In genomic region chr11:108121274-108122155, GRCh38 we compare ENCODE assay signal across 1 cellular context.
TF ChIP-seq lines count a peak whose summit lies in the region.

ACAT1 (plus strand) TSS chr11:108121567; CDS start chr11:108121607, 40 bp downstream.

TF ChIP-seq in K562, 482 proteins besides CTCF, POLR2A, EP300 and RAD21 (continued from another document):
- TF ChIP-seq NFRKB (IDR thresholded peaks at IDR 0.05; ENCODE audit: low read depth) (0 out of 2 replicates have a peak, but pooled peaks have one; percentile 31), MTA1 (IDR thresholded peaks at IDR 0.05; ENCODE audit: borderline replicate concordance) (no peak), GABPB1 (CRISPR knock-in tag; IDR thresholded peaks at IDR 0.05) (peak; percentile 83), NEUROD1 (IDR thresholded peaks at IDR 0.05; ENCODE audit: borderline replicate concordance, low read depth, low read length, partially characterized antibody) (peak; percentile 15), RNF2 (IDR thresholded peaks at IDR 0.05) (peak; percentile 25; the same call in 1 of the 2 replicates), ATF7 (IDR thresholded peaks at IDR 0.05) (peak; percentile 73), NKRF (IDR thresholded peaks at IDR 0.05; ENCODE audit: borderline replicate concordance) (peak; percentile 81), FOXJ2 (tag; IDR thresholded peaks at IDR 0.05) (peak; percentile 17; the same call in 1 of the 2 replicates), RB1 (IDR thresholded peaks at IDR 0.05; ENCODE audit: low read depth) (peak; percentile 52; the same call in 1 of the 2 replicates), CREB1 (IDR thresholded peaks at IDR 0.05) (0 out of 2 replicates have a peak, but pooled peaks have one; percentile 29), CREB1 (CRISPR knock-in tag; IDR thresholded peaks at IDR 0.05) (peak; percentile 62; the same call in 1 of the 2 replicates), HINFP (tag; conservative IDR thresholded peaks at IDR 0.05; ENCODE audit: low read depth) (no peak), CREM (IDR thresholded peaks at IDR 0.05; ENCODE audit: low read depth) (peak; percentile 71), KDM5B (IDR thresholded peaks at IDR 0.05; ENCODE audit: insufficient replicate concordance, low read depth, low read length) (peak; percentile 85), MBD2 (IDR thresholded peaks at IDR 0.05; ENCODE audit: borderline replicate concordance, low read depth) (0 out of 2 replicates have a peak, but pooled peaks have one; percentile 55), GMEB1 (CRISPR knock-in tag; IDR thresholded peaks at IDR 0.05) (no peak; the same call in 1 of the 2 replicates), SIRT6 (IDR thresholded peaks at IDR 0.05; ENCODE audit: low read depth, low read length) (no peak), NFIX (CRISPR knock-in tag; IDR thresholded peaks at IDR 0.05; ENCODE audit: low read depth) (peak; percentile 41), FOXA3 (CRISPR knock-in tag; conservative IDR thresholded peaks at IDR 0.05 in 1 of 2, IDR thresholded peaks at IDR 0.05 in 1 of 2) (peak in 1 of 2 experiments; percentile 63; a peak in 1 of 4 replicates), ZNF263 (CRISPR knock-in tag; IDR thresholded peaks at IDR 0.05; ENCODE audit: borderline replicate concordance) (peak; percentile 47; the same call in 1 of the 2 replicates), ZBTB33 (CRISPR knock-in tag; IDR thresholded peaks at IDR 0.05) (peak; percentile 63), JUN (IDR thresholded peaks at IDR 0.05; ENCODE audit: borderline replicate concordance, low read depth, low read length) (0 out of 2 replicates have a peak, but pooled peaks have one; percentile 3), JUN (CRISPR knock-in tag; IDR thresholded peaks at IDR 0.05; ENCODE audit: borderline replicate concordance) (no peak), RCOR1 (IDR thresholded peaks at IDR 0.05; ENCODE audit: borderline replicate concordance in 1 of 2, low read depth in 2 of 2, low read length in 2 of 2) (peak in 1 of 2 experiments; percentile 68; a peak in 2 of 4 replicates), SP1 (CRISPR knock-in tag; IDR thresholded peaks at IDR 0.05) (peak; percentile 94), ZNF197 (CRISPR knock-in tag; IDR thresholded peaks at IDR 0.05; ENCODE audit: low read depth) (0 out of 2 replicates have a peak, but pooled peaks have one; percentile 47), FOXP1 (CRISPR knock-in tag; IDR thresholded peaks at IDR 0.05) (peak; percentile 78; the same call in 1 of the 2 replicates), ZNF384 (IDR thresholded peaks at IDR 0.05; ENCODE audit: low read depth, low read length) (peak; percentile 44; the same call in 1 of the 2 replicates), ESRRA (IDR thresholded peaks at IDR 0.05; ENCODE audit: borderline replicate concordance, low read depth) (peak; percentile 91), POLR2G (IDR thresholded peaks at IDR 0.05; ENCODE audit: low read depth, low read length) (peak; percentile 99), MEIS2 (IDR thresholded peaks at IDR 0.05; ENCODE audit: partially characterized antibody) (peak; percentile 80), USF1 (CRISPR knock-in tag; IDR thresholded peaks at IDR 0.05) (peak; percentile 80), SIN3A (IDR thresholded peaks at IDR 0.05; ENCODE audit: borderline replicate concordance in 2 of 2, control insufficient read depth in 1 of 2, low read depth in 2 of 2, low read length in 2 of 2) (peak; percentile 23 to 48; a peak in 2 of 4 replicates), ZNF395 (CRISPR knock-in tag; IDR thresholded peaks at IDR 0.05) (no peak), NR4A1 (CRISPR knock-in tag; IDR thresholded peaks at IDR 0.05) (no peak), NR4A1 (tag; IDR thresholded peaks at IDR 0.05) (no peak), ETV5 (CRISPR knock-in tag; IDR thresholded peaks at IDR 0.05; ENCODE audit: low read depth) (no peak), CBX5 (IDR thresholded peaks at IDR 0.05; ENCODE audit: borderline replicate concordance, low read depth) (no peak)
